In the genomic region with DNA sequence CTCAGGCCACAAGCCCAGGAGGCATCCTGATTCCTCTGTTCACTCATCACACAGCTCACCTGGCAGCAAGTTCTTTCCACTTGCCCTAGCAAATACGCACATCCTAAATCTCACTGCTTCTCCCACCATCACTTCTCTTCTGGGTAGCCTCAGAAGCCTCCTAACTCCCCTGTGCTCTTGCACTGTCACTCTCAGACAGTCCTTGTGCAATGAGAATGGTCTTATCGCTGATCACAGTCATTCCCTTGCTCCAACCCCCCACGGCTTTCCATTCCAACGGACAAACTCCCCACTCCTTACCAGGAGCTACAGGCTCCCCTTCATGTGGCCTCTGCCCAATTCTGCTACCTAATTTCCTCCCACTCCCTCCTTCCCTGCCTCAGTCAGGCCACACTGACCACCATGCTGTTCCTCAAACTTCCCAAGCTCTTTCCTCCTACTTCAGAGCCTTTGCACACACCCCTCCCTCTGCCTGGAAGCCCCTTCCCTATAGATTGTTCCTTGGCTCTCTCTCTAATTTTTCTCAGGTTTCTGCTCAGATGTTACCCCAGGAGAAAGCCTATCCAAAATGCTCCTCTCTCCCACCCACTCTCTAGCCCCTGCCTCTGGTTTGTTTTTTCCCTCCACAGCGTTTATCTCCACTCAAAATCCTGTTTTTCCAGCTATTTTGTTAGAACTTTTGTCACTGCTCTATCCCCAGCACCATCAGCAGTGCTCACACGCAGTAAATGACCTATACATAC, we compare ENCODE assay signal across 1 cellular context.
TF ChIP-seq lines count a peak whose summit lies in the region.

No MANE protein-coding gene starts in this region.

TF ChIP-seq in IMR-90, 13 proteins besides CTCF, POLR2A, EP300 and RAD21:
- TF ChIP-seq MAFK (IDR thresholded peaks at IDR 0.05; ENCODE audit: low read depth, low read length) (no peak), ELK1 (IDR thresholded peaks at IDR 0.05; ENCODE audit: borderline replicate concordance, low read depth, low read length) (no peak), CHD1 (IDR thresholded peaks at IDR 0.05; ENCODE audit: low read depth, low read length) (no peak), BHLHE40 (IDR thresholded peaks at IDR 0.05; ENCODE audit: low read depth, low read length) (no peak), SMC3 (IDR thresholded peaks at IDR 0.05; ENCODE audit: low read depth, low read length) (no peak)
- TF ChIP-seq, protein P1, sequence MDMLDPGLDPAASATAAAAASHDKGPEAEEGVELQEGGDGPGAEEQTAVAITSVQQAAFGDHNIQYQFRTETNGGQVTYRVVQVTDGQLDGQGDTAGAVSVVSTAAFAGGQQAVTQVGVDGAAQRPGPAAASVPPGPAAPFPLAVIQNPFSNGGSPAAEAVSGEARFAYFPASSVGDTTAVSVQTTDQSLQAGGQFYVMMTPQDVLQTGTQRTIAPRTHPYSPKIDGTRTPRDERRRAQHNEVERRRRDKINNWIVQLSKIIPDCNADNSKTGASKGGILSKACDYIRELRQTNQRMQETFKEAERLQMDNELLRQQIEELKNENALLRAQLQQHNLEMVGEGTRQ (IDR thresholded peaks at IDR 0.05; ENCODE audit: low read depth, low read length) = no peak
